11 cellular contexts compared by ENCODE assay signal in the genomic region with DNA sequence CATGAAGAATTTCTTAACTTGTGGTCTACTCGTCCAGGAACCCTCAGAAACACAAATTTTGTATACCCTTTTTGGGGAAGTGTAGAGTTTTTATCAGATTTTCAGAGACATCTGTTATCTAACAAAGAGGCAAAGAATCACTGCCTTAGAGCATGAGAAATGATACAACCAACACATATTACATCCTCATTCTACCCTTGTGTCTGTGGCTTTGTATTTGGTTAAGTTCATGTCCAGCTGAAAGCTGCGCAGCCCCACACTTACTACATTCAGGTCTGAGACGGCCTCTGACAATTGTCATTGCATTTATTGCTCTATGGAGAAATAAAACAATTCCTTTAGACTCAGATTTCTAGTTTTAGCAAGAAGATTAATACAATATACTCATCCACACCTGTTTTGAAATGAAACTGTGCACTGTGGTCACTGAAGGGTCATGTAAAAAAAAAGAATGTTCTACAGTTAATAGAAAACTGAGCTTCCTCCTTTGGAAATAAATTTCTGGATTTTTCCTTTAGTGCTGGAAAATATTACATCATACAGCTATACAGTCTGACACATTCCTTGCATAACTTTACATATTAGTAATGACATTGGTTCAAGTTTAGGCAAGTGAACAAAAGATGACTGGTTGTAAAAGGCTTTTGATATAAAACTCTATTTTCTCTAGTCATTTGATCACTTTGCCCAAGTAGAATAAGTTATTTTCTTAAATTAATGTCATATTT. TPM values are rescaled to one million over a fixed set of nuclear protein-coding genes. Genes with fewer than 3 reads are reported as not detected.
DNase-seq lines count a peak whose midpoint lies in the region; ATAC-seq and TF ChIP-seq lines count a peak whose summit lies in the region.
"Had no signal": no experiment of that assay in that cellular context is flagged by ENCODE, and none has a peak within 500 bp of the region (broad histone marks: within the 10 kb centered on the region; RNA-seq: fewer than 3 reads in every experiment).

No MANE protein-coding gene starts in this region.

- H3K4me3 ChIP-seq in SK-N-MC, result peak overlapping the region; percentile 50; the same call in 1 of the 2 replicates
- no peak overlapping the region for H3K4me3 ChIP-seq in fibroblast of pulmonary artery (replicated peaks; ENCODE audit: low read depth, low read length)
- H3K4me3 ChIP-seq in smooth muscle cell, result no peak overlapping the region
- no peak overlapping the region for H3K4me3 ChIP-seq in lower lobe of right lung
- H3K4me3 ChIP-seq: adrenal gland had no signal

- intact Hi-C loops in lower lobe of right lung (cut with DNase I), result no loop called here

- no peaks in the 10 kb centered on the region for H3K79me2 ChIP-seq in smooth muscle cell (ENCODE audit: low read depth)

- DNase-seq in HCEC 1CT, result peak; percentile 73
- DNase-seq in SK-N-MC (ENCODE audit: low read depth, low spot score), result peak; percentile 45
- peak; percentile 80 for DNase-seq in fibroblast of pulmonary artery (ENCODE audit: low read depth)
- DNase-seq in smooth muscle cell (lab: John Stamatoyannopoulos, UW; ENCODE audit: unreplicated experiment), result no peak
- no peak for DNase-seq in lower lobe of right lung
- DNase-seq in NK-92 (lab: John Stamatoyannopoulos, UW; ENCODE audit: unreplicated experiment), result no peak
- DNase-seq: activated CD4-positive, alpha-beta T cell treated with anti-CD3 and anti-CD28 coated beads, Interleukin-2, amount 50 U/mL, for 48 hours; adrenal gland; naive thymus-derived CD4-positive, alpha-beta T cell; NCI-H2107 had no signal

- no peak for TF ChIP-seq CTCF in fibroblast of pulmonary artery (IDR thresholded peaks at IDR 0.05; ENCODE audit: low read length, missing control alignments)
- TF ChIP-seq CTCF in smooth muscle cell (IDR thresholded peaks at IDR 0.05; ENCODE audit: borderline replicate concordance, insufficient read depth, poor library complexity, severe bottlenecking), result no peak
- no peak for TF ChIP-seq CTCF in lower lobe of right lung (IDR thresholded peaks at IDR 0.05)

- H3K4me1 ChIP-seq in smooth muscle cell (ENCODE audit: low read depth), result no peaks in the 10 kb centered on the region
- no peaks in the 10 kb centered on the region for H3K4me1 ChIP-seq in lower lobe of right lung
- H3K4me1 ChIP-seq: adrenal gland had no signal

- H3F3A ChIP-seq in smooth muscle cell (ENCODE audit: low read depth), result no peaks in the 10 kb centered on the region

- no peaks in the 10 kb centered on the region for H4K20me1 ChIP-seq in smooth muscle cell (ENCODE audit: low read depth)

- H3K36me3 ChIP-seq in SK-N-MC (ENCODE audit: insufficient read depth, low read length) (no peaks in the 10 kb centered on the region), smooth muscle cell (ENCODE audit: low read depth) (no peaks in the 10 kb centered on the region), lower lobe of right lung (no peaks in the 10 kb centered on the region)
- H3K36me3 ChIP-seq: adrenal gland had no signal

- ATAC-seq in lower lobe of right lung (no peak), HG02610 (IDR thresholded peaks at IDR 0.05; ENCODE audit: unreplicated experiment) (no peak)
- ATAC-seq: naive thymus-derived CD4-positive, alpha-beta T cell had no signal

- no peak overlapping the region for H2AFZ ChIP-seq in smooth muscle cell (ENCODE audit: low read depth)

- H3K27me3 ChIP-seq in smooth muscle cell (ENCODE audit: low read depth) (no peaks in the 10 kb centered on the region), lower lobe of right lung (ENCODE audit: low read depth) (no peaks in the 10 kb centered on the region)
- H3K27me3 ChIP-seq: adrenal gland had no signal

- no peak overlapping the region for H3K4me2 ChIP-seq in smooth muscle cell

- H3K9ac ChIP-seq in SK-N-MC (ENCODE audit: insufficient read length) (peak overlapping the region; percentile 64), smooth muscle cell (ENCODE audit: low read depth) (no peak overlapping the region)

- peak overlapping the region; percentile 88 for H3K27ac ChIP-seq in SK-N-MC
- peak overlapping the region; percentile 56 for H3K27ac ChIP-seq in smooth muscle cell (ENCODE audit: low read depth)
- no peak overlapping the region for H3K27ac ChIP-seq in lower lobe of right lung
- H3K27ac ChIP-seq: adrenal gland had no signal

- WGBS in smooth muscle cell (ENCODE audit: low lambda C conversion rate), result 89% methylated on average over 3 of the region's 3 CpGs

- H3K9me3 ChIP-seq in SK-N-MC (ENCODE audit: low read depth, low read length) (no peaks in the 10 kb centered on the region), smooth muscle cell (replicated peaks; ENCODE audit: low read depth) (no peaks in the 10 kb centered on the region), lower lobe of right lung (no peaks in the 10 kb centered on the region)
- H3K9me3 ChIP-seq: adrenal gland had no signal

RNA-seq across cellular contexts. Expression of a gene that starts 39.8 kb away (rescaled TPM):
- 4.8 and 14.2 TPM in 2 replicates for total RNA-seq in smooth muscle cell
- 4.0 and 4.8 TPM in 2 replicates for polyA plus RNA-seq in smooth muscle cell
- 2.6 TPM for total RNA-seq in lower lobe of right lung
- total RNA-seq: naive thymus-derived CD4-positive, alpha-beta T cell had no signal
- polyA plus RNA-seq: naive thymus-derived CD4-positive, alpha-beta T cell had no signal

Comparison
In these comparisons a context has a peak if more than half of its experiments do, and no peak if none do; other contexts are left out.
1. DNase-seq: peak in HCEC 1CT (single experiment), SK-N-MC (single experiment) and fibroblast of pulmonary artery (single experiment); none in smooth muscle cell (single experiment), lower lobe of right lung (single experiment) and NK-92 (single experiment).